Comparison of ENCODE assay signal across 8 cellular contexts in genomic region chr20:31967830-31968249, GRCh38. TPM values are rescaled to one million over a fixed set of nuclear protein-coding genes. Genes with fewer than 3 reads are reported as not detected.
A peak's percentile ranks its signal among the peaks of the same experiment; 100 is the strongest.
DNase-seq lines count a peak whose midpoint lies in the region; ATAC-seq, FAIRE-seq and TF ChIP-seq lines count a peak whose summit lies in the region.

Gene XKR7 (plus strand): TSS chr20:31968151. CDS start chr20:31968176, 25 bp downstream.

- no peak for FAIRE-seq in kidney (lab: Jason Lieb, UNC)

- H3K9ac ChIP-seq in kidney (ENCODE audit: low read length in 2 of 2), result no peak within 1 kb of the TSS

- H3K4me3 Mint-ChIP-seq in activated T-cell treated with anti-CD3 and anti-CD28 coated beads, Interleukin-2, amount 50 U/mL, for 72 hours, result peak within 1 kb of the TSS; percentile 72 to 86

- H3K36me3 ChIP-seq in spleen, result no peaks in the 10 kb centered on the region
- H3K36me3 ChIP-seq in kidney (ENCODE audit: control insufficient read depth in 1 of 2, insufficient read depth in 2 of 2, low read length in 2 of 2), result no peaks in the 10 kb centered on the region

- peaks cover 43% of the 10 kb centered on the region for H3K27me3 Mint-ChIP-seq in activated T-cell treated with anti-CD3 and anti-CD28 coated beads, Interleukin-2, amount 50 U/mL, for 72 hours (ENCODE audit: low read depth)

- no peaks in the 10 kb centered on the region for H3K9me3 Mint-ChIP-seq in activated T-cell treated with anti-CD3 and anti-CD28 coated beads, Interleukin-2, amount 50 U/mL, for 72 hours

- no peaks in the 10 kb centered on the region for H3K9me3 ChIP-seq in spleen
- no peaks in the 10 kb centered on the region for H3K9me3 ChIP-seq in kidney (ENCODE audit: control insufficient read depth in 1 of 2, low read length in 2 of 2)

- no peak within 1 kb of the TSS for H3K27ac Mint-ChIP-seq in activated T-cell treated with anti-CD3 and anti-CD28 coated beads, Interleukin-2, amount 50 U/mL, for 72 hours

- ATAC-seq in activated T-cell treated with anti-CD3 and anti-CD28 coated beads, Interleukin-2, amount 50 U/mL, for 72 hours (replicated peaks in 1 of 2), result peak; percentile 53 to 57
- ATAC-seq in GM18867 (IDR thresholded peaks at IDR 0.05; ENCODE audit: unreplicated experiment) (no peak), GM18907 (IDR thresholded peaks at IDR 0.05; ENCODE audit: unreplicated experiment) (no peak)

- TF ChIP-seq CTCF in spleen (IDR thresholded peaks at IDR 0.05 in 8 of 11, conservative IDR thresholded peaks at IDR 0.05 in 3 of 11) (no peak), kidney (IDR thresholded peaks at IDR 0.05; ENCODE audit: borderline replicate concordance, extremely low read depth, insufficient read depth) (no peak)

- H3K4me1 Mint-ChIP-seq in activated T-cell treated with anti-CD3 and anti-CD28 coated beads, Interleukin-2, amount 50 U/mL, for 72 hours (ENCODE audit: low read depth), result peaks cover 10% of the 10 kb centered on the region

- no peak for TF ChIP-seq POLR2A in spleen (IDR thresholded peaks at IDR 0.05)

- peak in 1 of 2 donors; percentile 21 for DNase-seq in activated T-cell treated with anti-CD3 and anti-CD28 coated beads, Interleukin-2, amount 50 U/mL, for 72 hours
- no peak for DNase-seq in activated T-cell treated with anti-CD3 and anti-CD28 coated beads, Interleukin-2, amount 50 U/mL, for 48 hours
- peak; percentile 66 for DNase-seq in NCI-H526 treated with DMSO at 0.1 percent for 48 hours (lab: John Stamatoyannopoulos, UW)
- DNase-seq in ecto neural progenitor cell (ENCODE audit: low spot score), result peak; percentile 56
- DNase-seq in spleen, result peak; percentile 77
- no peak for DNase-seq in kidney

- H3K4me3 ChIP-seq in spleen (peak within 1 kb of the TSS in 7 of 8 donors; percentile 30 to 71 (median 38)), kidney (ENCODE audit: low read length in 2 of 2) (no peak within 1 kb of the TSS)

- peaks cover 0 to 1% of the 10 kb centered on the region in 2 donors for H3K36me3 Mint-ChIP-seq in activated T-cell treated with anti-CD3 and anti-CD28 coated beads, Interleukin-2, amount 50 U/mL, for 72 hours (ENCODE audit: insufficient read depth in 2 of 2)

- H3K4me1 ChIP-seq in spleen (peaks cover 4 to 20% (median 10%) of the 10 kb centered on the region in 6 donors), kidney (ENCODE audit: control insufficient read depth in 1 of 2, insufficient read depth in 1 of 2, low read depth in 1 of 2, low read length in 2 of 2) (peaks cover 0 to 2% of the 10 kb centered on the region in 2 donors)

- H3K27ac ChIP-seq in spleen, result no peak within 1 kb of the TSS
- no peak within 1 kb of the TSS for H3K27ac ChIP-seq in kidney (ENCODE audit: low read depth in 2 of 2, low read length in 2 of 2)

- whole genome bisulfite sequencing in spleen, 5 donors, result 0 to 3% (median 2%) methylated on average over 17 to 35 of the region's 38 CpGs

- H3K27me3 ChIP-seq in spleen (replicated peaks in 1 of 7), result peaks cover 0 to 76% (median 20%) of the 10 kb centered on the region in 7 donors

- intact Hi-C loops in spleen (cut with DNase I; ENCODE audit: low total_unique reads), result no loop called here
- intact Hi-C loops in kidney (cut with DNase I), result no loop called here

RNA-seq across cellular contexts. Expression of gene XKR7, which starts in this region (rescaled TPM):
- total RNA-seq in activated T-cell treated with anti-CD3 and anti-CD28 coated beads, Interleukin-2, amount 50 U/mL, for 72 hours, result not detected
- total RNA-seq in spleen (under 1 TPM in 5 of 7 donors, not detected in 2; 0.07 to 0.21 (median 0.09) TPM), kidney (0.06 TPM)
- polyA plus RNA-seq in spleen (under 1 TPM; 0.02 to 0.03 (median 0.02) TPM), kidney (ENCODE audit: insufficient read depth, low read depth, low replicate concordance) (not detected)

Comparison
In these comparisons a context has a peak if more than half of its experiments do, and no peak if none do; other contexts are left out.
1. Peak in ATAC-seq in activated T-cell treated with anti-CD3 and anti-CD28 coated beads, Interleukin-2, amount 50 U/mL, for 72 hours; RNA of the gene not detected or under 1 TPM.
2. Peak in DNase-seq and H3K4me3 ChIP-seq in spleen; RNA of the gene not detected or under 1 TPM.
3. DNase-seq: peak in NCI-H526 treated with DMSO at 0.1 percent for 48 hours (single experiment) and ecto neural progenitor cell (single experiment); none in activated T-cell treated with anti-CD3 and anti-CD28 coated beads, Interleukin-2, amount 50 U/mL, for 48 hours (0 of 2) and kidney (single experiment).